In the genomic region with DNA sequence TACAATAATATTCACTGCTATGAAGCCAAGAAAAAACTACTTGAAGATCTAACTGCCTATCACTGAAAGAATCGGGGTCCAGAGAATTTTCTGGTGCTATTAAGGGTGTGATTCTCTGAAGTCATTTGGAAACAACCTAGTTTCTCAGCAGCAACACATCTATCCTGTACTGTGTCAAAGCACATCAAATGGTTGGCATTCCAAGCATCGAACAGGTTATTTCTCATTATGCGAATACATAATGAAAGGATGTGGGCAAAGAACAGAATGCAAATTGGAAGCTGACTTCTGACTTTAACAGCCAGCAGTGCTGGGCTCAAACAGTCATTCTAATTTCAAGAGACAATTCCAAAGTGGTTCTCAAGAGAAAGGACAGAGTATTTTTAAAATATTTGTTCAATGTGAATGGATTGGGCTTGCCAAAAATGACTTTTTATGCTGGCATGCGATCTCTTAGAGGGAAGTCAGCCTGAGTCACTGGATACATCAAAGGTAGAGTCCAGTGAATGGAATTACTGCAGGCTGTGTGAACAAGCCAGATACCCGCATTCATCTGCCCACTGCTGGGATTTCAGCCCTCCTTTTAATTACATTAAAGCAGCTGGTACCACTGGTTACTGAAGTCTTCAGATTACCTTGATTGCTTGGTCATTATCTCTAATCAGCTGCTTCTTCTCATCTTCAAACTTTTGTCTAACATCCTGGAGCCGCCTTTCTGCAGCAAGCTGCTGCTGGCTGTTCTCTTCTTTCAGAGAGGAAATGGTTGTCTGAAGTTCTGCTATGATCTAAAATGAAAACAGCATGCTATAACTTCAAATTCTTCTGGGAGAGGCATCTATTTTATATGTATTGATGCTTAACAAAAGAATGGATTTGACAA, we compare ENCODE assay signal across 10 cellular contexts.
DNase-seq lines count a peak whose midpoint lies in the region; ATAC-seq and TF ChIP-seq lines count a peak whose summit lies in the region.
"Had no signal": no experiment of that assay in that cellular context is flagged by ENCODE, and none has a peak within 500 bp of the region (broad histone marks: within the 10 kb centered on the region; RNA-seq: fewer than 3 reads in every experiment).

No MANE protein-coding gene starts in this region.

- H3K27ac ChIP-seq in GM23248 = peak overlapping the region; percentile 80
- H3K27ac ChIP-seq in PC-3 (ENCODE audit: low read length) = peak overlapping the region; percentile 61
- H3K27ac ChIP-seq in osteoblast (ENCODE audit: low read depth, low read length) = peak overlapping the region; percentile 86

- peaks cover 19% of the 10 kb centered on the region for H3F3A ChIP-seq in GM23248 (ENCODE audit: insufficient read depth)
- no peaks in the 10 kb centered on the region for H3F3A ChIP-seq in PC-3 (ENCODE audit: low read length, unreplicated experiment)

- TF ChIP-seq CTCF in PC-3 (conservative IDR thresholded peaks at IDR 0.05; ENCODE audit: low read depth, low read length) (no peak), epithelial cell of esophagus (IDR thresholded peaks at IDR 0.05; ENCODE audit: insufficient read depth, low read depth, low read length, missing control alignments) (no peak), osteoblast (IDR thresholded peaks at IDR 0.05; ENCODE audit: extremely low read depth, low read depth, low read length) (no peak)

- H3K4me1 ChIP-seq in GM23248 (ENCODE audit: insufficient read depth) (peaks cover 20% of the 10 kb centered on the region), PC-3 (ENCODE audit: insufficient read depth, low read length) (peaks cover 18% of the 10 kb centered on the region), osteoblast (ENCODE audit: insufficient read depth, low read length) (peaks cover 20% of the 10 kb centered on the region)

- no peaks in the 10 kb centered on the region for H3K9me2 ChIP-seq in GM23248 (ENCODE audit: insufficient read depth)
- H3K9me2 ChIP-seq in PC-3 (replicated peaks; ENCODE audit: low read length) = no peaks in the 10 kb centered on the region

- H3K79me2 ChIP-seq in GM23248 (ENCODE audit: insufficient read depth) = no peaks in the 10 kb centered on the region
- H3K79me2 ChIP-seq in PC-3 (ENCODE audit: low read length) = no peaks in the 10 kb centered on the region
- no peaks in the 10 kb centered on the region for H3K79me2 ChIP-seq in osteoblast (ENCODE audit: insufficient read depth, low read length)

- POLR2A ChIA-PET in PC-3 (lab: Charles Lee; ENCODE audit: unreplicated experiment) = no interaction called here

- H3K27me3 ChIP-seq in GM23248 (replicated peaks; ENCODE audit: insufficient read depth) = no peaks in the 10 kb centered on the region
- no peaks in the 10 kb centered on the region for H3K27me3 ChIP-seq in PC-3 (ENCODE audit: low read length)
- no peaks in the 10 kb centered on the region for H3K27me3 ChIP-seq in osteoblast (ENCODE audit: insufficient read depth, low read length)
- H3K27me3 ChIP-seq: testis had no signal

- no peaks in the 10 kb centered on the region for H4K20me1 ChIP-seq in GM23248 (ENCODE audit: insufficient read depth)
- no peaks in the 10 kb centered on the region for H4K20me1 ChIP-seq in PC-3 (ENCODE audit: low read length)
- no peaks in the 10 kb centered on the region for H4K20me1 ChIP-seq in osteoblast (ENCODE audit: insufficient read depth, low read length)

- BruUV-seq in PC-3 (replicated peaks; lab: Mats Ljungman, UMichigan) = no TSS peak

- DNase-seq in GM23248 = peak; percentile 94
- DNase-seq in PC-3 = peak; percentile 95
- DNase-seq in epithelial cell of esophagus (ENCODE audit: low read depth) = peak; percentile 78
- peak; percentile 80 for DNase-seq in osteoblast (ENCODE audit: insufficient read length, low spot score, missing footprints)
- DNase-seq in stimulated activated CD4-positive, alpha-beta T cell treated with anti-CD3 and anti-CD28 coated beads, Interleukin-4, amount 100 ng/mL, for 4 hours = no peak
- DNase-seq: activated CD4-positive, alpha-beta T cell treated with anti-CD3 and anti-CD28 coated beads for 48 hours; testis had no signal

- 1 to 3% methylated on average over 6 of the region's 6 CpGs for WGBS in GM23248 (ENCODE audit: low coverage in 1 of 2, low lambda C conversion rate in 2 of 2, missing lambda C conversion rate in 2 of 2), 2 experiments

- ATAC-seq in PC-3 (peak; percentile 99), HG03354 (IDR thresholded peaks at IDR 0.05; ENCODE audit: poor library complexity, severe bottlenecking, unreplicated experiment) (no peak), HG03460 (IDR thresholded peaks at IDR 0.05; ENCODE audit: unreplicated experiment) (no peak), GM19395 (IDR thresholded peaks at IDR 0.05; ENCODE audit: unreplicated experiment) (no peak)

- H3K4me2 ChIP-seq in GM23248 (ENCODE audit: unreplicated experiment) (peak overlapping the region; percentile 79), PC-3 (ENCODE audit: low read length) (peak overlapping the region; percentile 66), osteoblast (ENCODE audit: insufficient read depth, low read length) (peak overlapping the region; percentile 76)

- H3K9ac ChIP-seq in GM23248 = peak overlapping the region; percentile 31
- H3K9ac ChIP-seq in PC-3 (ENCODE audit: low read length) = peak overlapping the region; percentile 3; the same call in 1 of the 2 replicates

- H3K36me3 ChIP-seq in GM23248 (ENCODE audit: low read depth) (no peaks in the 10 kb centered on the region), PC-3 (ENCODE audit: low read depth, low read length) (no peaks in the 10 kb centered on the region), osteoblast (ENCODE audit: insufficient read depth, low read length) (no peaks in the 10 kb centered on the region)

- H3K9me3 ChIP-seq in GM23248 (ENCODE audit: low read depth) (peaks cover 3% of the 10 kb centered on the region), PC-3 (ENCODE audit: low read length) (peaks cover 6% of the 10 kb centered on the region; the same call in 1 of the 2 replicates), osteoblast (ENCODE audit: low read depth, low read length) (no peaks in the 10 kb centered on the region)
- H3K9me3 ChIP-seq: testis had no signal

- 0 out of 2 replicates have a peak overlapping the region, but pooled peaks have one; percentile 2 for H2AFZ ChIP-seq in GM23248
- H2AFZ ChIP-seq in PC-3 (ENCODE audit: low read length) = 0 out of 2 replicates have a peak overlapping the region, but pooled peaks have one; percentile 6
- no peak overlapping the region for H2AFZ ChIP-seq in osteoblast (ENCODE audit: low read length)

- CTCF ChIA-PET in PC-3 (lab: Charles Lee) = no interaction called here

- in situ Hi-C loops in GM23248 (cut with MboI) = no loop called here

- H3K4me3 ChIP-seq in GM23248 (peak overlapping the region; percentile 53), PC-3 (ENCODE audit: low read length) (peak overlapping the region; percentile 22), epithelial cell of esophagus (ENCODE audit: low read length) (no peak overlapping the region), osteoblast (ENCODE audit: insufficient read depth, low read length) (peak overlapping the region; percentile 39)
- H3K4me3 ChIP-seq: testis had no signal

- intact Hi-C loops in PC-3 (cut with micrococcal nuclease) = loop anchor here (1.0 to 2.0 kb wide), 4 partner anchors 16 to 246 kb away; no protein-coding TSS in a partner anchor

Comparison
In these comparisons a context has a peak if more than half of its experiments do, and no peak if none do; other contexts are left out.
1. DNase-seq: peak in GM23248 (single experiment), PC-3 (single experiment), epithelial cell of esophagus (single experiment) and osteoblast (single experiment); none in stimulated activated CD4-positive, alpha-beta T cell treated with anti-CD3 and anti-CD28 coated beads, Interleukin-4, amount 100 ng/mL, for 4 hours (0 of 2).
2. Peak in every context shown above with its lines, with median percentiles within 50 percentile points of each other: H3K27ac ChIP-seq and H3K4me2 ChIP-seq.